21 cellular contexts compared by ENCODE assay signal in the genomic region with DNA sequence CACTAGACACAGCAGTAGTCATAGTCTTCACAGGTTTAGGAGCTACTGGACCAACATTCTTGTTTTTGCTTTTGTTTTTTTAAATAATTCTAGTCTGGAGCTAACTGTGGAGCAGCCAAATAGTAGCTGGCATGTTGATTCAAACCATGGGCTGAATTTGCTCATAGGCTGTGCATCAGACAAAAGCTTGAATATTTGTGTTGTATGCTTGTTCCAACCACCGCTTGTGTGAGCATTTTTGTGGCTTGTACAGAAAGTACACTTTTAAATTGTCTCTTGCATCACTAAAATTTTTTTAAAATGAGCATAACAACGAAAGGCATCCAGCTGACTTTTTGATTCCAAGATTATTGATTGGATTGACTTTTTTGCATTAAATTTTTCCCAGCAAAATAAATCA. TPM values are rescaled to one million over a fixed set of nuclear protein-coding genes. Genes with fewer than 3 reads are reported as not detected.
A peak's percentile ranks its signal among the peaks of the same experiment; 100 is the strongest.
DNase-seq lines count a peak whose midpoint lies in the region; ATAC-seq and TF ChIP-seq lines count a peak whose summit lies in the region.
"Had no signal": no experiment of that assay in that cellular context is flagged by ENCODE, and none has a peak within 500 bp of the region (broad histone marks: within the 10 kb centered on the region; RNA-seq: fewer than 3 reads in every experiment).

No MANE protein-coding gene starts in this region.

- dilution Hi-C loops in mammary epithelial cell (cut with HindIII; ENCODE audit: low sequenced_read_pairs) = no loop called here

- H3K9me3 Mint-ChIP-seq in activated T-cell treated with anti-CD3 and anti-CD28 coated beads, Interleukin-2, amount 50 U/mL, for 4 hours = no peaks in the 10 kb centered on the region
- H3K9me3 Mint-ChIP-seq: naive thymus-derived CD4-positive, alpha-beta T cell had no signal

- peak overlapping the region; percentile 72 for H3K27ac ChIP-seq in mammary epithelial cell (ENCODE audit: insufficient read depth, low read depth, low read length)
- no peak overlapping the region for H3K27ac ChIP-seq in left ventricle myocardium inferior (replicated peaks)
- H3K27ac ChIP-seq: KMS-11, upper lobe of left lung had no signal

- H3K4me1 Mint-ChIP-seq in activated T-cell treated with anti-CD3 and anti-CD28 coated beads, Interleukin-2, amount 50 U/mL, for 4 hours (ENCODE audit: low read depth) = peaks cover 16% of the 10 kb centered on the region

- peaks cover 31% of the 10 kb centered on the region for H3K36me3 Mint-ChIP-seq in activated T-cell treated with anti-CD3 and anti-CD28 coated beads, Interleukin-2, amount 50 U/mL, for 4 hours (ENCODE audit: insufficient read depth)

- no peak overlapping the region for H2AFZ ChIP-seq in mammary epithelial cell (ENCODE audit: low read depth, low read length)

- peaks cover 31% of the 10 kb centered on the region for H3K4me1 ChIP-seq in mammary epithelial cell (ENCODE audit: insufficient read depth, low read length)
- H3K4me1 ChIP-seq in left ventricle myocardium inferior = no peaks in the 10 kb centered on the region
- H3K4me1 ChIP-seq: upper lobe of left lung had no signal

- no peak overlapping the region for H3K4me3 ChIP-seq in mammary epithelial cell (replicated peaks in 1 of 3; ENCODE audit: insufficient read depth in 1 of 3, low read depth in 2 of 3, low read length in 3 of 3)
- no peak overlapping the region for H3K4me3 ChIP-seq in left ventricle myocardium inferior
- H3K4me3 ChIP-seq: GM12878, upper lobe of left lung had no signal

- intact Hi-C loops in left cardiac atrium (cut with DNase I) = no loop called here
- intact Hi-C loops in Right ventricle myocardium inferior (cut with DNase I) = no loop called here
- intact Hi-C loops in mammary epithelial cell (cut with micrococcal nuclease) = loop anchor here (2.0 kb wide), 1 partner anchor 85 kb away; no protein-coding TSS in a partner anchor
- intact Hi-C loops in left ventricle myocardium inferior (cut with micrococcal nuclease) = no loop called here

- DNase-seq in left cardiac atrium (no peak), Right ventricle myocardium inferior (ENCODE audit: missing footprints) (no peak), mammary epithelial cell (peak; percentile 79), kidney glomerular epithelial cell (lab: John Stamatoyannopoulos, UW) (peak; percentile 13), left ventricle myocardium inferior (no peak)
- DNase-seq in activated T-cell treated with anti-CD3 and anti-CD28 coated beads, Interleukin-2, amount 50 U/mL, for 4 hours = no peak
- no peak for DNase-seq in stimulated activated CD4-positive, alpha-beta T cell treated with anti-CD3 and anti-CD28 coated beads, Interleukin-12 subunit alpha, Interleukin-12 subunit beta, amount 100 ng/mL, for 4 hours
- DNase-seq: 8988T; activated naive CD4-positive, alpha-beta T cell; foreskin melanocyte; GOT3; naive thymus-derived CD4-positive, alpha-beta T cell; NCI-H1436 treated with DMSO at 0.1 percent for 48 hours; NCI-H226; stimulated activated naive CD4-positive, alpha-beta T cell treated with Interleukin-2 at 50 U/mL for 16 hours; T-helper 17 cell; upper lobe of left lung had no signal

- no peaks in the 10 kb centered on the region for H4K20me1 ChIP-seq in mammary epithelial cell (ENCODE audit: insufficient read depth, low read length)

- peak overlapping the region; percentile 50 for H3K4me2 ChIP-seq in mammary epithelial cell (ENCODE audit: insufficient read depth, low read depth, low read length)
- H3K4me2 ChIP-seq: KMS-11 had no signal

- peak; percentile 21 to 41 for ATAC-seq in left cardiac atrium
- no peak for ATAC-seq in Right ventricle myocardium inferior
- no peak for ATAC-seq in activated T-cell treated with anti-CD3 and anti-CD28 coated beads, Interleukin-2, amount 50 U/mL, for 4 hours
- ATAC-seq in GM21423 (IDR thresholded peaks at IDR 0.05; ENCODE audit: unreplicated experiment) = no peak
- ATAC-seq: activated CD4-positive, CD25-positive, alpha-beta regulatory T cell treated with anti-CD3 and anti-CD28 coated beads, Interleukin-2, amount 50 U/mL, for 24 hours; GM12878; naive thymus-derived CD4-positive, alpha-beta T cell; T-helper 17 cell had no signal

- H3K79me2 ChIP-seq in mammary epithelial cell (ENCODE audit: insufficient read depth, low read length) = no peaks in the 10 kb centered on the region

- H3K9me3 ChIP-seq in mammary epithelial cell (replicated peaks; ENCODE audit: insufficient read depth, low read length) (no peaks in the 10 kb centered on the region), left ventricle myocardium inferior (replicated peaks) (no peaks in the 10 kb centered on the region)
- H3K9me3 ChIP-seq: upper lobe of left lung had no signal

- WGBS in mammary epithelial cell (ENCODE audit: low coverage, missing lambda C conversion rate) = 0% methylated on average over 2 of the region's 2 CpGs

- H3K27me3 ChIP-seq in mammary epithelial cell (ENCODE audit: insufficient read depth, low read length) = no peaks in the 10 kb centered on the region
- no peaks in the 10 kb centered on the region for H3K27me3 ChIP-seq in left ventricle myocardium inferior (ENCODE audit: low read depth)
- H3K27me3 ChIP-seq: upper lobe of left lung had no signal

- H3K27me3 Mint-ChIP-seq in activated T-cell treated with anti-CD3 and anti-CD28 coated beads, Interleukin-2, amount 50 U/mL, for 4 hours (ENCODE audit: low read depth) = no peaks in the 10 kb centered on the region
- H3K27me3 Mint-ChIP-seq: naive thymus-derived CD4-positive, alpha-beta T cell; T-helper 17 cell had no signal

- no peak overlapping the region for H3K4me3 Mint-ChIP-seq in activated T-cell treated with anti-CD3 and anti-CD28 coated beads, Interleukin-2, amount 50 U/mL, for 4 hours
- H3K4me3 Mint-ChIP-seq: naive thymus-derived CD4-positive, alpha-beta T cell; T-helper 17 cell had no signal

- TF ChIP-seq CTCF in mammary epithelial cell (conservative IDR thresholded peaks at IDR 0.05 in 1 of 2, IDR thresholded peaks at IDR 0.05 in 1 of 2; ENCODE audit: extremely low read depth in 1 of 2, insufficient read depth in 1 of 2, low read depth in 1 of 2, low read length in 2 of 2) (no peak), left ventricle myocardium inferior (IDR thresholded peaks at IDR 0.05; ENCODE audit: borderline replicate concordance) (no peak)

- peak overlapping the region; percentile 20 for H3K9ac ChIP-seq in mammary epithelial cell (ENCODE audit: insufficient read depth, low read length)
- H3K9ac ChIP-seq: KMS-11 had no signal

- in situ Hi-C loops in mammary epithelial cell (cut with MboI; ENCODE audit: low sequenced_read_pairs in 2 of 2) = loop anchor here (25.0 kb wide), 2 partner anchors 276 to 524 kb away; no protein-coding TSS in a partner anchor

- no TSS peak for BruUV-seq in mammary epithelial cell (replicated peaks; lab: Mats Ljungman, UMichigan)

- H3K36me3 ChIP-seq in mammary epithelial cell (ENCODE audit: insufficient read depth, low read length) (peaks cover 31% of the 10 kb centered on the region), left ventricle myocardium inferior (peaks cover 57% of the 10 kb centered on the region)

- CTCF ChIA-PET in mammary epithelial cell (lab: Charles Lee; ENCODE audit: low non-redundant PET) = no interaction called here

RNA-seq across cellular contexts. Expression of gene CCNI, which starts 39.6 kb away (rescaled TPM):
- total RNA-seq in left cardiac atrium = 100 to 1,000 TPM; 255 to 307 TPM
- 251 TPM for total RNA-seq in Right ventricle myocardium inferior
- 100 to 1,000 TPM; 177 to 250 TPM for total RNA-seq in mammary epithelial cell
- polyA plus RNA-seq in mammary epithelial cell = 206 TPM
- 499 TPM for polyA minus RNA-seq in mammary epithelial cell
- total RNA-seq in activated T-cell treated with anti-CD3 and anti-CD28 coated beads, Interleukin-2, amount 50 U/mL, for 4 hours = 100 to 1,000 TPM; 108 to 123 (median 114) TPM
- 344 TPM for total RNA-seq in left ventricle myocardium inferior

Comparison
In these comparisons a context has a peak if more than half of its experiments do, and no peak if none do; other contexts are left out.
1. ATAC-seq: peak in left cardiac atrium (2 of 2); none in Right ventricle myocardium inferior (single experiment), activated T-cell treated with anti-CD3 and anti-CD28 coated beads, Interleukin-2, amount 50 U/mL, for 4 hours (0 of 2) and GM21423 (single experiment).
2. DNase-seq: peak in mammary epithelial cell (single experiment) and kidney glomerular epithelial cell (single experiment); none in left cardiac atrium (single experiment), Right ventricle myocardium inferior (single experiment), activated T-cell treated with anti-CD3 and anti-CD28 coated beads, Interleukin-2, amount 50 U/mL, for 4 hours (single experiment), left ventricle myocardium inferior (single experiment) and stimulated activated CD4-positive, alpha-beta T cell treated with anti-CD3 and anti-CD28 coated beads, Interleukin-12 subunit alpha, Interleukin-12 subunit beta, amount 100 ng/mL, for 4 hours (single experiment).